In genomic region chr3:88219138-88219792, GRCh38 we compare ENCODE assay signal across 9 cellular contexts.
A peak's percentile ranks its signal among the peaks of the same experiment; 100 is the strongest.
DNase-seq lines count a peak whose midpoint lies in the region; ATAC-seq and TF ChIP-seq lines count a peak whose summit lies in the region.
"Had no signal": no experiment of that assay in that cellular context is flagged by ENCODE, and none has a peak within 500 bp of the region (broad histone marks: within the 10 kb centered on the region; RNA-seq: fewer than 3 reads in every experiment).

No MANE protein-coding gene starts in this region.

- peak; percentile 91 for ATAC-seq in GM21825 (IDR thresholded peaks at IDR 0.05; ENCODE audit: unreplicated experiment)

- H2AFZ ChIP-seq in fibroblast of lung (ENCODE audit: low read length) (no peak overlapping the region), osteoblast (ENCODE audit: low read length) (no peak overlapping the region)

- no peaks in the 10 kb centered on the region for H3K4me1 ChIP-seq in fibroblast of lung (ENCODE audit: control insufficient read depth, extremely low read depth, insufficient read depth, low read length)
- no peaks in the 10 kb centered on the region for H3K4me1 ChIP-seq in osteoblast (ENCODE audit: insufficient read depth, low read length)

- H3K79me2 ChIP-seq in fibroblast of lung (ENCODE audit: control insufficient read depth, insufficient read depth, low read length): no peaks in the 10 kb centered on the region
- no peaks in the 10 kb centered on the region for H3K79me2 ChIP-seq in osteoblast (ENCODE audit: insufficient read depth, low read length)

- H3K9me3 Mint-ChIP-seq in activated naive CD4-positive, alpha-beta T cell treated with anti-CD3 and anti-CD28 coated beads, Interleukin-2, amount 10 ng/mL, durations not matched to agents 7 days and 5 days: no peaks in the 10 kb centered on the region
- H3K9me3 Mint-ChIP-seq: central memory CD8-positive, alpha-beta T cell had no signal

- no peak overlapping the region for H3K4me2 ChIP-seq in fibroblast of lung (ENCODE audit: extremely low read depth, insufficient read depth, low read length)
- H3K4me2 ChIP-seq in osteoblast (ENCODE audit: insufficient read depth, low read length): no peak overlapping the region

- TF ChIP-seq CTCF in fibroblast of lung (conservative IDR thresholded peaks at IDR 0.05 in 1 of 2, IDR thresholded peaks at IDR 0.05 in 1 of 2; ENCODE audit: low read depth in 1 of 2, low read length in 2 of 2): peak; percentile 53 to 80
- TF ChIP-seq CTCF in osteoblast (IDR thresholded peaks at IDR 0.05; ENCODE audit: extremely low read depth, low read depth, low read length): peak; percentile 76

- H3K27me3 Mint-ChIP-seq in activated naive CD4-positive, alpha-beta T cell treated with anti-CD3 and anti-CD28 coated beads, Interleukin-2, amount 10 ng/mL, durations not matched to agents 7 days and 5 days: no peaks in the 10 kb centered on the region

- in situ Hi-C loops in SK-MEL-5 (cut with HindIII; ENCODE audit: low pct_unique_long_range_greater_than_20kb, low sequenced_read_pairs): no loop called here

- H3K36me3 ChIP-seq in fibroblast of lung (ENCODE audit: control insufficient read depth, insufficient read depth, low read length) (no peaks in the 10 kb centered on the region), osteoblast (ENCODE audit: insufficient read depth, low read length) (no peaks in the 10 kb centered on the region)

- DNase-seq in activated naive CD4-positive, alpha-beta T cell treated with anti-CD3 and anti-CD28 coated beads, Interleukin-2, amount 10 ng/mL, durations not matched to agents 7 days and 5 days: peak; percentile 45
- no peak for DNase-seq in activated naive CD4-positive, alpha-beta T cell treated with anti-CD3 and anti-CD28 coated beads, Interleukin-2, amount 50 U/mL, for 16 hours
- DNase-seq in Kasumi-1 (lab: John Stamatoyannopoulos, UW) (peak; percentile 87 to 92), SK-MEL-5 (ENCODE audit: low read depth, low spot score) (peak; percentile 82), fibroblast of lung (ENCODE audit: low read depth in 2 of 2) (peak; percentile 61 to 77), osteoblast (ENCODE audit: insufficient read length, low spot score, missing footprints) (peak; percentile 91), NCI-H2029 treated with DMSO at 0.1 percent for 48 hours (lab: John Stamatoyannopoulos, UW) (no peak)

- H3K27me3 ChIP-seq in fibroblast of lung (ENCODE audit: control insufficient read depth, insufficient read depth, low read length): no peaks in the 10 kb centered on the region
- H3K27me3 ChIP-seq in osteoblast (ENCODE audit: insufficient read depth, low read length): no peaks in the 10 kb centered on the region

- no peaks in the 10 kb centered on the region for H3K4me1 Mint-ChIP-seq in activated naive CD4-positive, alpha-beta T cell treated with anti-CD3 and anti-CD28 coated beads, Interleukin-2, amount 10 ng/mL, durations not matched to agents 7 days and 5 days
- H3K4me1 Mint-ChIP-seq: central memory CD8-positive, alpha-beta T cell had no signal

- H3K36me3 Mint-ChIP-seq in activated naive CD4-positive, alpha-beta T cell treated with anti-CD3 and anti-CD28 coated beads, Interleukin-2, amount 10 ng/mL, durations not matched to agents 7 days and 5 days: no peaks in the 10 kb centered on the region

- H3K27ac ChIP-seq in fibroblast of lung (ENCODE audit: insufficient read depth, low read length): no peak overlapping the region
- no peak overlapping the region for H3K27ac ChIP-seq in osteoblast (ENCODE audit: low read depth, low read length)

- H3K27ac Mint-ChIP-seq in activated naive CD4-positive, alpha-beta T cell treated with anti-CD3 and anti-CD28 coated beads, Interleukin-2, amount 10 ng/mL, durations not matched to agents 7 days and 5 days: no peak overlapping the region

- no peaks in the 10 kb centered on the region for H3K9me3 ChIP-seq in fibroblast of lung (ENCODE audit: control insufficient read depth, insufficient read depth, low read depth, low read length)
- no peaks in the 10 kb centered on the region for H3K9me3 ChIP-seq in osteoblast (ENCODE audit: low read depth, low read length)

- no peak overlapping the region for H3K4me3 ChIP-seq in fibroblast of lung (replicated peaks in 1 of 4; ENCODE audit: control extremely low read depth in 1 of 4, insufficient read depth in 1 of 4, low read depth in 3 of 4, low read length in 4 of 4)
- no peak overlapping the region for H3K4me3 ChIP-seq in osteoblast (ENCODE audit: insufficient read depth, low read length)

- no peak overlapping the region for H3K4me3 Mint-ChIP-seq in activated naive CD4-positive, alpha-beta T cell treated with anti-CD3 and anti-CD28 coated beads, Interleukin-2, amount 10 ng/mL, durations not matched to agents 7 days and 5 days
- H3K4me3 Mint-ChIP-seq: central memory CD8-positive, alpha-beta T cell had no signal

- H4K20me1 ChIP-seq in fibroblast of lung (ENCODE audit: control insufficient read depth, extremely low read depth, insufficient read depth, low read length) (no peaks in the 10 kb centered on the region), osteoblast (ENCODE audit: insufficient read depth, low read length) (no peaks in the 10 kb centered on the region)

- CTCF ChIA-PET in activated naive CD4-positive, alpha-beta T cell treated with anti-CD3 and anti-CD28 coated beads, Interleukin-2, amount 10 ng/mL, durations not matched to agents 7 days and 5 days (lab: Charles Lee): interaction anchor here (0.6 to 1.3 kb wide), 5 partner anchors 14 to 526 kb away, joined by 3 to 4 read pairs (median 3); no protein-coding TSS in a partner anchor

- no peak overlapping the region for H3K9ac ChIP-seq in fibroblast of lung (ENCODE audit: insufficient read depth, low read length)

Comparison
In these comparisons a context has a peak if more than half of its experiments do, and no peak if none do; other contexts are left out.
1. DNase-seq: peak in activated naive CD4-positive, alpha-beta T cell treated with anti-CD3 and anti-CD28 coated beads, Interleukin-2, amount 10 ng/mL, durations not matched to agents 7 days and 5 days (single experiment), Kasumi-1 (2 of 2), SK-MEL-5 (single experiment), fibroblast of lung (2 of 2) and osteoblast (single experiment); none in activated naive CD4-positive, alpha-beta T cell treated with anti-CD3 and anti-CD28 coated beads, Interleukin-2, amount 50 U/mL, for 16 hours (single experiment) and NCI-H2029 treated with DMSO at 0.1 percent for 48 hours (single experiment).